8 cellular contexts compared by ENCODE assay signal in the genomic region with DNA sequence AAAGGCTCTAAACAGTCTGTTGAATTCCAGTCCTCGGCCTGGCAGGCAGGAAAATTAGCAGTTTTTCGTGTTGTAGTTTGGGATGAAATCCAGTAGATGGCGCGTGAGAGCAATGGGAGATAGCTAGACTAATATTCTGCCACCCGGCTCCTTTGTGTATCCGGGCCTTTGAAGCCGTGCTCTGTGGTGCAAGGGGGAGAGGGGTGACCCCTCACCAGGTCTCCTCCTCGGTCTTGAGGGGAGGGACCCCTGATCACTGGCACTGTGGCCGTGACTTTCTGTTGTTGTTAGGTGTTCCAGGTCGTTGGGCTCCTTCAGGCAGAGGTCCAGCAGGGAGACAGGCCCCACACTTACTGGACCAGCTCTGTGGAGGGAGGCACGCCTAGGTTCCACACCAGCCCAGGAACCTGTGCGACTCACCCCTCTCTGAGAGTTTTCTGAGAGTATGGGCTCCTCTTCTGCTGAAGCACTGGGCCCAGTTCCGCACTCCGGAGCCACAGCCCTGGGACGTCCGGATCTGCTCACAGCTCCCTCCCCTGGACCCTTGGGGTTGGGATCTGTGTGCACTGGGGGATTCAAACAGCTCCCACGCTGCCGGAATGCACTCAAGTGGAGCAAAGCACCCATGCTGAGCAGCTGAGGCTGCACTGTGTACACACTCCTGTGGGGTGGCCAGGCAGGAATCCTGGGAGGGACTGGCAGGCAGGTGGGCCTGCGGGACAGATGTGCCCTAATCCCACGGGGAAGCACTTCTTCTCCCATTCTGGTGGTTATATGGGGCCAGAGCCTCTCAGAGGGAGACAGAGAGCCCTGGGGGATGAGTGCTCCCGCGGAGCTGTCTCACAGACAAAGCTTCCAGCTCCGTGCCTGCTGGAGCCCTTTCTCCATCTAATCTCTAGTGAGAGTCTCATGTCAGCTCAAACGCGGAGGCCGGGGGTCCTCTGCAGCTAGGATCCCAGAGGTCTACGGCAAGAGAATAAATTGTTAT. TPM values are rescaled to one million over a fixed set of nuclear protein-coding genes. Genes with fewer than 3 reads are reported as not detected.
DNase-seq lines count a peak whose midpoint lies in the region; ATAC-seq, FAIRE-seq and TF ChIP-seq lines count a peak whose summit lies in the region.

No MANE protein-coding gene starts in this region.

- intact Hi-C loops in Caco-2 (cut with micrococcal nuclease; ENCODE audit: unreplicated experiment) (loop anchor here (5.0 kb wide), 1 partner anchor 363 kb away; no protein-coding TSS in a partner anchor), kidney (cut with DNase I) (no loop called here)

- H3K4me3 ChIP-seq in Caco-2 (ENCODE audit: low read depth, low read length) (no peak overlapping the region), kidney (ENCODE audit: low read length in 2 of 2) (no peak overlapping the region)

- FAIRE-seq in kidney (lab: Jason Lieb, UNC) = no peak

- peaks cover 12% of the 10 kb centered on the region for H3K9me3 Mint-ChIP-seq in Caco-2 (ENCODE audit: unreplicated experiment)

- H3K36me3 ChIP-seq in Caco-2 (ENCODE audit: control insufficient read depth, insufficient read depth, low read length) = no peaks in the 10 kb centered on the region
- H3K36me3 ChIP-seq in kidney (ENCODE audit: control insufficient read depth in 1 of 2, insufficient read depth in 2 of 2, low read length in 2 of 2) = no peaks in the 10 kb centered on the region

- H3K27ac ChIP-seq in kidney (ENCODE audit: low read depth in 2 of 2, low read length in 2 of 2) = no peak overlapping the region

- H3K9me3 ChIP-seq in Caco-2 = no peaks in the 10 kb centered on the region
- no peaks in the 10 kb centered on the region for H3K9me3 ChIP-seq in kidney (ENCODE audit: control insufficient read depth in 1 of 2, low read length in 2 of 2)

- BruUV-seq in Caco-2 (replicated peaks; lab: Mats Ljungman, UMichigan) = no TSS peak

- CTCF ChIA-PET in Caco-2 (lab: Charles Lee) = interaction anchor here (0.5 to 1.7 kb wide), 15 partner anchors 9 to 493 kb away, joined by 3 to 9 read pairs (median 4); partner anchors contain the start of genes GKN2 and NFU1

- ATAC-seq in HG02610 (IDR thresholded peaks at IDR 0.05; ENCODE audit: unreplicated experiment) (peak; percentile 48), HG02870 (IDR thresholded peaks at IDR 0.05; ENCODE audit: unreplicated experiment) (no peak)

- no peak overlapping the region for H3K4me3 Mint-ChIP-seq in Caco-2 (ENCODE audit: unreplicated experiment)

- DNase-seq in Caco-2 (peak; percentile 50 to 76), NCI-H345 treated with DMSO at 0.1 percent for 48 hours (lab: John Stamatoyannopoulos, UW; ENCODE audit: unreplicated experiment) (peak; percentile 85), cerebellum (ENCODE audit: low spot score) (peak; percentile 22), kidney (no peak)
- DNase-seq in activated CD4-positive, CD25-positive, alpha-beta regulatory T cell treated with anti-CD3 and anti-CD28 coated beads, Interleukin-2, amount 50 U/mL, for 16 hours (ENCODE audit: low read depth, low spot score) = peak; percentile 12
- peak; percentile 10 for DNase-seq in stimulated activated CD4-positive, alpha-beta T cell treated with anti-CD3 and anti-CD28 coated beads, Interleukin-2, amount 100 ng/mL, for 4 hours (ENCODE audit: low read depth)

- no peaks in the 10 kb centered on the region for H3K4me1 Mint-ChIP-seq in Caco-2 (ENCODE audit: low read depth, unreplicated experiment)

- peaks cover 22% of the 10 kb centered on the region for H3K27me3 Mint-ChIP-seq in Caco-2 (ENCODE audit: insufficient read depth, unreplicated experiment)

- H3K4me1 ChIP-seq in Caco-2 (no peaks in the 10 kb centered on the region), kidney (ENCODE audit: control insufficient read depth in 1 of 2, insufficient read depth in 1 of 2, low read depth in 1 of 2, low read length in 2 of 2) (no peaks in the 10 kb centered on the region)

- H3K27me3 ChIP-seq in Caco-2 (replicated peaks; ENCODE audit: control insufficient read depth, insufficient read depth, low read length) = no peaks in the 10 kb centered on the region

- TF ChIP-seq CTCF in Caco-2 (IDR thresholded peaks at IDR 0.05; ENCODE audit: insufficient read depth in 1 of 2, low read depth in 1 of 2, low read length in 1 of 2, severe bottlenecking in 1 of 2, unreplicated experiment in 1 of 2) (peak; percentile 81 to 84), kidney (IDR thresholded peaks at IDR 0.05; ENCODE audit: borderline replicate concordance, extremely low read depth, insufficient read depth) (peak; percentile 79)

- H3K36me3 Mint-ChIP-seq in Caco-2 (ENCODE audit: insufficient read depth, unreplicated experiment) = no peaks in the 10 kb centered on the region

- H3K27ac Mint-ChIP-seq in Caco-2 (ENCODE audit: unreplicated experiment) = no peak overlapping the region

- no peak overlapping the region for H3K9ac ChIP-seq in kidney (ENCODE audit: low read length in 2 of 2)

- POLR2A ChIA-PET in Caco-2 (lab: Charles Lee) = interaction anchor here (1.0 kb wide), 1 partner anchor 9 kb away, joined by 3 read pairs; no protein-coding TSS in a partner anchor

RNA-seq across cellular contexts. Expression of gene GKN2, which starts 8.8 kb away (rescaled TPM):
- total RNA-seq in Caco-2 (2022) (not detected in 2 replicates), cerebellum (not detected), kidney (not detected)
- polyA plus RNA-seq in kidney (ENCODE audit: insufficient read depth, low read depth, low replicate concordance) = not detected

RNA-seq across cellular contexts. Expression of gene GKN1, which starts 30.6 kb away (rescaled TPM):
- total RNA-seq in Caco-2 (2022) (not detected in 2 replicates), cerebellum (not detected), kidney (not detected)
- not detected for polyA plus RNA-seq in kidney (ENCODE audit: insufficient read depth, low read depth, low replicate concordance)
